11 cellular contexts compared by ENCODE assay signal in genomic region chr20:54633903-54634302, GRCh38.
DNase-seq lines count a peak whose midpoint lies in the region; ATAC-seq, FAIRE-seq and TF ChIP-seq lines count a peak whose summit lies in the region.
"Had no signal": no experiment of that assay in that cellular context is flagged by ENCODE, and none has a peak within 500 bp of the region (broad histone marks: within the 10 kb centered on the region; RNA-seq: fewer than 3 reads in every experiment).

No MANE protein-coding gene starts in this region.

- intact Hi-C loops in activated CD4-positive, alpha-beta T cell treated with anti-CD3 and anti-CD28 coated beads for 36 hours (cut with DNase I, micrococcal nuclease), result no loop called here
- intact Hi-C loops in esophagus muscularis mucosa (cut with DNase I), result no loop called here

- H3K9me3 ChIP-seq in esophagus muscularis mucosa, result no peaks in the 10 kb centered on the region

- H3K27me3 ChIP-seq in GM23338 (ENCODE audit: insufficient read depth) (no peaks in the 10 kb centered on the region), esophagus muscularis mucosa (no peaks in the 10 kb centered on the region)

- no peak overlapping the region for H3K4me3 Mint-ChIP-seq in GM23338
- no peak overlapping the region for H3K4me3 Mint-ChIP-seq in activated CD4-positive, alpha-beta T cell treated with anti-CD3 and anti-CD28 coated beads for 36 hours
- H3K4me3 Mint-ChIP-seq: activated naive CD4-positive, alpha-beta T cell treated with anti-CD3 and anti-CD28 coated beads for 36 hours had no signal

- 73% methylated on average over 4 of the region's 4 CpGs for WGBS in esophagus muscularis mucosa

- ATAC-seq in GM19025 (IDR thresholded peaks at IDR 0.05; ENCODE audit: low read depth, unreplicated experiment) (peak; percentile 97), GM23338 (no peak), HG03439 (IDR thresholded peaks at IDR 0.05; ENCODE audit: unreplicated experiment) (peak; percentile 97)
- no peak for ATAC-seq in activated CD4-positive, alpha-beta T cell treated with anti-CD3 and anti-CD28 coated beads for 36 hours

- TF ChIP-seq POLR2A in esophagus muscularis mucosa (IDR thresholded peaks at IDR 0.05; ENCODE audit: low read depth), result no peak

- no peak for TF ChIP-seq EP300 in esophagus muscularis mucosa (IDR thresholded peaks at IDR 0.05)

- H3K27ac ChIP-seq in GM23338 (ENCODE audit: low read depth), result 0 out of 2 replicates have a peak overlapping the region, but pooled peaks have one; percentile 58
- H3K27ac ChIP-seq in esophagus muscularis mucosa (replicated peaks in 1 of 4), result no peak overlapping the region
- H3K27ac ChIP-seq: VCaP had no signal

- H2AFZ ChIP-seq in GM23338, result no peak overlapping the region

- peaks cover 24% of the 10 kb centered on the region for H3K4me1 Mint-ChIP-seq in GM23338
- H3K4me1 Mint-ChIP-seq in activated CD4-positive, alpha-beta T cell treated with anti-CD3 and anti-CD28 coated beads for 36 hours, result no peaks in the 10 kb centered on the region

- CTCF ChIA-PET in activated CD4-positive, alpha-beta T cell treated with anti-CD3 and anti-CD28 coated beads for 36 hours (lab: Charles Lee), result no interaction called here

- peaks cover 17% of the 10 kb centered on the region; the same call in 2 of the 3 replicates for H3K9me3 Mint-ChIP-seq in GM23338
- H3K9me3 Mint-ChIP-seq in activated CD4-positive, alpha-beta T cell treated with anti-CD3 and anti-CD28 coated beads for 36 hours (ENCODE audit: low read depth), result no peaks in the 10 kb centered on the region
- H3K9me3 Mint-ChIP-seq: activated naive CD4-positive, alpha-beta T cell treated with anti-CD3 and anti-CD28 coated beads for 36 hours had no signal

- H3K9me2 ChIP-seq in GM23338 (ENCODE audit: insufficient read depth), result peaks cover 7% of the 10 kb centered on the region; the same call in 1 of the 2 replicates

- no peaks in the 10 kb centered on the region for H4K20me1 ChIP-seq in GM23338 (replicated peaks; ENCODE audit: insufficient read depth)

- no peaks in the 10 kb centered on the region for H3K36me3 ChIP-seq in GM23338 (ENCODE audit: insufficient read depth)
- no peaks in the 10 kb centered on the region for H3K36me3 ChIP-seq in esophagus muscularis mucosa

- H3K4me1 ChIP-seq in GM23338 (ENCODE audit: insufficient read depth), result peaks cover 23% of the 10 kb centered on the region
- H3K4me1 ChIP-seq in esophagus muscularis mucosa, result no peaks in the 10 kb centered on the region

- DNase-seq in GM23338 (ENCODE audit: low spot score), result no peak
- peak; percentile 61 for DNase-seq in islet precursor cell
- no peak for DNase-seq in activated CD4-positive, alpha-beta T cell treated with anti-CD3 and anti-CD28 coated beads for 36 hours
- DNase-seq in GF-D8 (lab: John Stamatoyannopoulos, UW), result no peak
- DNase-seq in esophagus muscularis mucosa (ENCODE audit: extremely low spot score), result no peak
- no peak for DNase-seq in frontal cortex (ENCODE audit: low spot score in 2 of 2)
- DNase-seq: activated naive CD4-positive, alpha-beta T cell treated with anti-CD3 and anti-CD28 coated beads for 36 hours; posterior cingulate gyrus had no signal

- no peak overlapping the region for H3K27ac Mint-ChIP-seq in GM23338
- no peak overlapping the region for H3K27ac Mint-ChIP-seq in activated CD4-positive, alpha-beta T cell treated with anti-CD3 and anti-CD28 coated beads for 36 hours
- H3K27ac Mint-ChIP-seq: activated naive CD4-positive, alpha-beta T cell treated with anti-CD3 and anti-CD28 coated beads for 36 hours had no signal

- peaks cover 22% of the 10 kb centered on the region; the same call in 2 of the 3 replicates for H3K36me3 Mint-ChIP-seq in GM23338 (ENCODE audit: low read depth)
- H3K36me3 Mint-ChIP-seq in activated CD4-positive, alpha-beta T cell treated with anti-CD3 and anti-CD28 coated beads for 36 hours (ENCODE audit: low read depth), result no peaks in the 10 kb centered on the region

- H3K79me2 ChIP-seq in GM23338 (replicated peaks; ENCODE audit: insufficient read depth), result no peaks in the 10 kb centered on the region

- H3F3A ChIP-seq in GM23338 (replicated peaks; ENCODE audit: low read depth), result no peaks in the 10 kb centered on the region

- H3K4me3 ChIP-seq in GM23338 (no peak overlapping the region), esophagus muscularis mucosa (no peak overlapping the region)

- POLR2A ChIA-PET in activated CD4-positive, alpha-beta T cell treated with anti-CD3 and anti-CD28 coated beads for 36 hours (lab: Charles Lee), result no interaction called here

- no peak overlapping the region; the same call in 1 of the 2 replicates for H3K4me2 ChIP-seq in GM23338

- TF ChIP-seq CTCF in GM23338 (conservative IDR thresholded peaks at IDR 0.05; ENCODE audit: low read depth in 2 of 2) (no peak), esophagus muscularis mucosa (IDR thresholded peaks at IDR 0.05) (no peak)

- peaks cover 2% of the 10 kb centered on the region for H3K27me3 Mint-ChIP-seq in GM23338 (ENCODE audit: insufficient read depth, low read depth, poor library complexity)
- peaks cover 8% of the 10 kb centered on the region for H3K27me3 Mint-ChIP-seq in activated CD4-positive, alpha-beta T cell treated with anti-CD3 and anti-CD28 coated beads for 36 hours

- no peak for FAIRE-seq in frontal cortex (lab: Jason Lieb, UNC)

TF ChIP-seq in GM23338, 12 proteins besides CTCF, POLR2A, EP300 and RAD21 (continues in another document):
- TF ChIP-seq NANOG (IDR thresholded peaks at IDR 0.05; ENCODE audit: borderline replicate concordance) (no peak), ZNF114 (CRISPR knock-in tag; IDR thresholded peaks at IDR 0.05) (no peak), JUNB (IDR thresholded peaks at IDR 0.05; ENCODE audit: unreplicated experiment) (no peak), ETS1 (IDR thresholded peaks at IDR 0.05) (no peak), STAT1 (IDR thresholded peaks at IDR 0.05; ENCODE audit: unreplicated experiment) (no peak), POLR2AphosphoS5 (IDR thresholded peaks at IDR 0.05; ENCODE audit: low read depth) (no peak), EZH2 (IDR thresholded peaks at IDR 0.05; ENCODE audit: low read depth, unreplicated experiment) (no peak), EZH2phosphoT487 (IDR thresholded peaks at IDR 0.05; ENCODE audit: unreplicated experiment) (no peak)
- TF ChIP-seq, protein P1, sequence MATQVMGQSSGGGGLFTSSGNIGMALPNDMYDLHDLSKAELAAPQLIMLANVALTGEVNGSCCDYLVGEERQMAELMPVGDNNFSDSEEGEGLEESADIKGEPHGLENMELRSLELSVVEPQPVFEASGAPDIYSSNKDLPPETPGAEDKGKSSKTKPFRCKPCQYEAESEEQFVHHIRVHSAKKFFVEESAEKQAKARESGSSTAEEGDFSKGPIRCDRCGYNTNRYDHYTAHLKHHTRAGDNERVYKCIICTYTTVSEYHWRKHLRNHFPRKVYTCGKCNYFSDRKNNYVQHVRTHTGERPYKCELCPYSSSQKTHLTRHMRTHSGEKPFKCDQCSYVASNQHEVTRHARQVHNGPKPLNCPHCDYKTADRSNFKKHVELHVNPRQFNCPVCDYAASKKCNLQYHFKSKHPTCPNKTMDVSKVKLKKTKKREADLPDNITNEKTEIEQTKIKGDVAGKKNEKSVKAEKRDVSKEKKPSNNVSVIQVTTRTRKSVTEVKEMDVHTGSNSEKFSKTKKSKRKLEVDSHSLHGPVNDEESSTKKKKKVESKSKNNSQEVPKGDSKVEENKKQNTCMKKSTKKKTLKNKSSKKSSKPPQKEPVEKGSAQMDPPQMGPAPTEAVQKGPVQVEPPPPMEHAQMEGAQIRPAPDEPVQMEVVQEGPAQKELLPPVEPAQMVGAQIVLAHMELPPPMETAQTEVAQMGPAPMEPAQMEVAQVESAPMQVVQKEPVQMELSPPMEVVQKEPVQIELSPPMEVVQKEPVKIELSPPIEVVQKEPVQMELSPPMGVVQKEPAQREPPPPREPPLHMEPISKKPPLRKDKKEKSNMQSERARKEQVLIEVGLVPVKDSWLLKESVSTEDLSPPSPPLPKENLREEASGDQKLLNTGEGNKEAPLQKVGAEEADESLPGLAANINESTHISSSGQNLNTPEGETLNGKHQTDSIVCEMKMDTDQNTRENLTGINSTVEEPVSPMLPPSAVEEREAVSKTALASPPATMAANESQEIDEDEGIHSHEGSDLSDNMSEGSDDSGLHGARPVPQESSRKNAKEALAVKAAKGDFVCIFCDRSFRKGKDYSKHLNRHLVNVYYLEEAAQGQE (IDR thresholded peaks at IDR 0.05; ENCODE audit: unreplicated experiment), result no peak

Comparison
In these comparisons a context has a peak if more than half of its experiments do, and no peak if none do; other contexts are left out.
1. ATAC-seq: peak in GM19025 (single experiment) and HG03439 (single experiment); none in GM23338 (single experiment) and activated CD4-positive, alpha-beta T cell treated with anti-CD3 and anti-CD28 coated beads for 36 hours (single experiment).